In genomic region chr1:58780586-58781452, GRCh38 we compare ENCODE assay signal across 2 cellular contexts.
TF ChIP-seq lines count a peak whose summit lies in the region.

No MANE protein-coding gene starts in this region.

TF ChIP-seq in H1, 55 proteins besides CTCF, POLR2A, EP300 and RAD21 (continued from another document):
- TF ChIP-seq POLR2AphosphoS5 (IDR thresholded peaks at IDR 0.05; ENCODE audit: low read depth, low read length), result peak; percentile 82

TF ChIP-seq in neural cell, 6 proteins besides CTCF, POLR2A, EP300 and RAD21 (continued from another document):
- TF ChIP-seq, protein P1, sequence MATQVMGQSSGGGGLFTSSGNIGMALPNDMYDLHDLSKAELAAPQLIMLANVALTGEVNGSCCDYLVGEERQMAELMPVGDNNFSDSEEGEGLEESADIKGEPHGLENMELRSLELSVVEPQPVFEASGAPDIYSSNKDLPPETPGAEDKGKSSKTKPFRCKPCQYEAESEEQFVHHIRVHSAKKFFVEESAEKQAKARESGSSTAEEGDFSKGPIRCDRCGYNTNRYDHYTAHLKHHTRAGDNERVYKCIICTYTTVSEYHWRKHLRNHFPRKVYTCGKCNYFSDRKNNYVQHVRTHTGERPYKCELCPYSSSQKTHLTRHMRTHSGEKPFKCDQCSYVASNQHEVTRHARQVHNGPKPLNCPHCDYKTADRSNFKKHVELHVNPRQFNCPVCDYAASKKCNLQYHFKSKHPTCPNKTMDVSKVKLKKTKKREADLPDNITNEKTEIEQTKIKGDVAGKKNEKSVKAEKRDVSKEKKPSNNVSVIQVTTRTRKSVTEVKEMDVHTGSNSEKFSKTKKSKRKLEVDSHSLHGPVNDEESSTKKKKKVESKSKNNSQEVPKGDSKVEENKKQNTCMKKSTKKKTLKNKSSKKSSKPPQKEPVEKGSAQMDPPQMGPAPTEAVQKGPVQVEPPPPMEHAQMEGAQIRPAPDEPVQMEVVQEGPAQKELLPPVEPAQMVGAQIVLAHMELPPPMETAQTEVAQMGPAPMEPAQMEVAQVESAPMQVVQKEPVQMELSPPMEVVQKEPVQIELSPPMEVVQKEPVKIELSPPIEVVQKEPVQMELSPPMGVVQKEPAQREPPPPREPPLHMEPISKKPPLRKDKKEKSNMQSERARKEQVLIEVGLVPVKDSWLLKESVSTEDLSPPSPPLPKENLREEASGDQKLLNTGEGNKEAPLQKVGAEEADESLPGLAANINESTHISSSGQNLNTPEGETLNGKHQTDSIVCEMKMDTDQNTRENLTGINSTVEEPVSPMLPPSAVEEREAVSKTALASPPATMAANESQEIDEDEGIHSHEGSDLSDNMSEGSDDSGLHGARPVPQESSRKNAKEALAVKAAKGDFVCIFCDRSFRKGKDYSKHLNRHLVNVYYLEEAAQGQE (IDR thresholded peaks at IDR 0.05; ENCODE audit: borderline replicate concordance), result no peak
- TF ChIP-seq POLR2AphosphoS5 (IDR thresholded peaks at IDR 0.05), result no peak
- no peak for TF ChIP-seq EZH2 (IDR thresholded peaks at IDR 0.05; ENCODE audit: borderline replicate concordance, insufficient read depth, low read length, poor library complexity, severe bottlenecking)
- TF ChIP-seq MXI1 (conservative IDR thresholded peaks at IDR 0.05; ENCODE audit: poor library complexity, severe bottlenecking), result no peak
- TF ChIP-seq SMC3 (conservative IDR thresholded peaks at IDR 0.05; ENCODE audit: poor library complexity), result no peak
TF ChIP-seq in neural cell: peak in this region for 0.
